In genomic region chr3:140424211-140424610, GRCh38 we compare ENCODE assay signal across 24 cellular contexts.
DNase-seq lines count a peak whose midpoint lies in the region; ATAC-seq and TF ChIP-seq lines count a peak whose summit lies in the region.
"Had no signal": no experiment of that assay in that cellular context is flagged by ENCODE, and none has a peak within 500 bp of the region (broad histone marks: within the 10 kb centered on the region; RNA-seq: fewer than 3 reads in every experiment).

No MANE protein-coding gene starts in this region.

- DNase-seq in right atrium auricular region (ENCODE audit: low spot score) (peak; percentile 7), Right ventricle myocardium superior (no peak), endothelial cell (ENCODE audit: low spot score) (no peak), Ammon's horn (ENCODE audit: low spot score) (no peak), NCI-H146 treated with DMSO at 0.1 percent for 48 hours (lab: John Stamatoyannopoulos, UW; ENCODE audit: unreplicated experiment) (no peak)
- no peak for DNase-seq in activated naive CD4-positive, alpha-beta T cell treated with anti-CD3 and anti-CD28 coated beads, Interleukin-2, amount 50 U/mL, for 16 hours
- DNase-seq in activated CD4-positive, alpha-beta T cell treated with anti-CD3 and anti-CD28 coated beads for 4 hours = no peak
- DNase-seq: activated CD4-positive, alpha-beta memory T cell treated with anti-CD3 and anti-CD28 coated beads, Interleukin-2, amount 10 ng/mL, durations not matched to agents 7 days and 5 days; activated naive CD4-positive, alpha-beta T cell; amniotic stem cell; Calu3; central memory CD4-positive, alpha-beta T cell; gastrocnemius medialis; hippocampal formation; islet precursor cell; MM.1S; NCI-H1436; NCI-H526; occipital lobe had no signal

- no peak overlapping the region for H3K4me3 ChIP-seq in right atrium auricular region
- H3K4me3 ChIP-seq in mesodermal cell (ENCODE audit: extremely low read depth, insufficient read depth, low read length, poor library complexity, severe bottlenecking) = no peak overlapping the region
- H3K4me3 ChIP-seq: BLaER1 treated with 17β-estradiol and CSF1 and Interleukin-3, amounts not matched to agents 10 nM and 100 nM; gastrocnemius medialis; K562; lung had no signal

- no peaks in the 10 kb centered on the region for H3K36me3 Mint-ChIP-seq in endothelial cell (ENCODE audit: low read depth, unreplicated experiment)
- H3K36me3 Mint-ChIP-seq: type B pancreatic cell had no signal

- peaks cover 3% of the 10 kb centered on the region for H3K27me3 Mint-ChIP-seq in endothelial cell (ENCODE audit: unreplicated experiment)
- H3K27me3 Mint-ChIP-seq: activated CD4-positive, alpha-beta memory T cell treated with anti-CD3 and anti-CD28 coated beads, Interleukin-2, amount 10 ng/mL, durations not matched to agents 7 days and 5 days had no signal

- ATAC-seq in Right ventricle myocardium superior (ENCODE audit: poor library complexity) = no peak
- ATAC-seq: gastrocnemius medialis, K562 had no signal

- no peak overlapping the region for H3K4me3 Mint-ChIP-seq in endothelial cell (ENCODE audit: unreplicated experiment)
- H3K4me3 Mint-ChIP-seq: activated CD4-positive, alpha-beta memory T cell treated with anti-CD3 and anti-CD28 coated beads, Interleukin-2, amount 10 ng/mL, durations not matched to agents 7 days and 5 days; type B pancreatic cell had no signal

- no peaks in the 10 kb centered on the region for H3K9me3 Mint-ChIP-seq in endothelial cell (ENCODE audit: unreplicated experiment)
- H3K9me3 Mint-ChIP-seq: activated CD4-positive, alpha-beta memory T cell treated with anti-CD3 and anti-CD28 coated beads, Interleukin-2, amount 10 ng/mL, durations not matched to agents 7 days and 5 days; type B pancreatic cell had no signal

- peaks cover 16% of the 10 kb centered on the region for H3K4me1 Mint-ChIP-seq in endothelial cell (ENCODE audit: unreplicated experiment)
- H3K4me1 Mint-ChIP-seq: activated CD4-positive, alpha-beta memory T cell treated with anti-CD3 and anti-CD28 coated beads, Interleukin-2, amount 10 ng/mL, durations not matched to agents 7 days and 5 days had no signal

- H3K27ac Mint-ChIP-seq in endothelial cell (ENCODE audit: unreplicated experiment) = peak overlapping the region; percentile 50
- H3K27ac Mint-ChIP-seq: activated CD4-positive, alpha-beta memory T cell treated with anti-CD3 and anti-CD28 coated beads, Interleukin-2, amount 10 ng/mL, durations not matched to agents 7 days and 5 days had no signal

- no peaks in the 10 kb centered on the region for H3K27me3 ChIP-seq in right atrium auricular region
- H3K27me3 ChIP-seq: BLaER1 treated with 17β-estradiol and CSF1 and Interleukin-3, amounts not matched to agents 10 nM and 100 nM; gastrocnemius medialis had no signal

- H3K36me3 ChIP-seq in right atrium auricular region (no peaks in the 10 kb centered on the region), mesodermal cell (ENCODE audit: control insufficient read depth, insufficient read depth, low read length) (no peaks in the 10 kb centered on the region)
- H3K36me3 ChIP-seq: BLaER1 treated with 17β-estradiol and CSF1 and Interleukin-3, amounts not matched to agents 10 nM and 100 nM; gastrocnemius medialis had no signal

- TF ChIP-seq CTCF in right atrium auricular region (IDR thresholded peaks at IDR 0.05) (no peak), endothelial cell (IDR thresholded peaks at IDR 0.05; ENCODE audit: unreplicated experiment) (no peak)

- H3K9me3 ChIP-seq in right atrium auricular region (no peaks in the 10 kb centered on the region), mesodermal cell (ENCODE audit: control insufficient read depth, low read length) (no peaks in the 10 kb centered on the region)
- H3K9me3 ChIP-seq: BLaER1 treated with 17β-estradiol and CSF1 and Interleukin-3, amounts not matched to agents 10 nM and 100 nM; gastrocnemius medialis had no signal

- intact Hi-C loops in Right ventricle myocardium superior (cut with DNase I) = no loop called here

- H3K4me1 ChIP-seq in right atrium auricular region (peaks cover 0 to 17% of the 10 kb centered on the region in 2 donors), mesodermal cell (ENCODE audit: control insufficient read depth, insufficient read depth, low read length, poor library complexity, severe bottlenecking) (peaks cover 35% of the 10 kb centered on the region)
- H3K4me1 ChIP-seq: BLaER1 treated with 17β-estradiol and CSF1 and Interleukin-3, amounts not matched to agents 10 nM and 100 nM; gastrocnemius medialis had no signal

- 93 to 100% methylated on average over 1 of the region's 1 CpG for WGBS in mesodermal cell (ENCODE audit: insufficient coverage in 2 of 2), 2 experiments

- H3K27ac ChIP-seq in right atrium auricular region (no peak overlapping the region), mesodermal cell (ENCODE audit: low read depth, low read length, severe bottlenecking) (peak overlapping the region; percentile 45)
- H3K27ac ChIP-seq: BLaER1 treated with 17β-estradiol and CSF1 and Interleukin-3, amounts not matched to agents 10 nM and 100 nM; gastrocnemius medialis had no signal
